Comparison of ENCODE assay signal across 29 cellular contexts in the genomic region with DNA sequence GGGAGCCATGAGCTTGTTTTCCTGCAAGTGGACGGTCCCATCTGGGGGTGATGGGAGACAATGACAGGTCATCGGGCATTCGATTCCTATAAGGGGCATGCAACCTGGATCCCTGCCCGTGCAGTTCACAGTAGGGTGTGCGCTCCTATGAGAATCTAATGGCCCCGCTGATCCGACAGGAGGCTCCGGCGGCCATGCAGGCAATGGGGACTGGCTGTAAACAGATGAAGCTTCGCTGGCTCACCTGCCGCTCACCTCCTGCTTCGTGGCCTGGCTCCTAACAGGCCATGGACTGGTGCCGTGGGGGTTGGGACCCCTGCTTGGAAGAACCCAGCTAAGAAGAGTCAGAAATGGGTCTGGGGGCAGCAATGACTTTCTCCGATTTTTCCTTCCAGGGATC. TPM values are rescaled to one million over a fixed set of nuclear protein-coding genes. Genes with fewer than 3 reads are reported as not detected.
"Had no signal": no experiment of that assay in that cellular context is flagged by ENCODE, and none has a peak within 500 bp of the region (broad histone marks: within the 10 kb centered on the region; RNA-seq: fewer than 3 reads in every experiment).

No MANE protein-coding gene starts in this region.

- H3K4me3 Mint-ChIP-seq: mesothelial cell of epicardium; naive B cell; nephron progenitor cell; stimulated activated effector memory CD8-positive, alpha-beta T cell treated with anti-CD3 and anti-CD28 coated beads, Interleukin-12 subunit alpha, Interleukin-12 subunit beta, amount 100 ng/mL, for 72 hours had no signal

- H3K36me3 ChIP-seq: gastrocnemius medialis, pancreas, suprapubic skin, thyroid gland had no signal

- H3K27ac Mint-ChIP-seq: mesothelial cell of epicardium; naive B cell; nephron progenitor cell; stimulated activated effector memory CD8-positive, alpha-beta T cell treated with anti-CD3 and anti-CD28 coated beads, Interleukin-12 subunit alpha, Interleukin-12 subunit beta, amount 100 ng/mL, for 72 hours had no signal

- H3K4me1 Mint-ChIP-seq: mesothelial cell of epicardium; naive B cell; nephron progenitor cell; stimulated activated effector memory CD8-positive, alpha-beta T cell treated with anti-CD3 and anti-CD28 coated beads, Interleukin-12 subunit alpha, Interleukin-12 subunit beta, amount 100 ng/mL, for 72 hours had no signal

- H3K27me3 ChIP-seq: pancreas, thyroid gland had no signal

- DNase-seq: caudate nucleus; cerebellar nuclear complex; cortex of kidney; foreskin fibroblast; gastrocnemius medialis; mesenchymal stem cell; mucosa of descending colon; naive B cell; nephron progenitor cell; occipital lobe; pancreas; stimulated activated CD4-positive, alpha-beta T cell treated with anti-CD3 and anti-CD28 coated beads, Interleukin-2, amount 100 ng/mL, for 24 hours; stimulated activated CD4-positive, alpha-beta T cell treated with anti-CD3 and anti-CD28 coated beads, Interleukin-4, amount 100 ng/mL, for 24 hours; stimulated activated naive CD8-positive, alpha-beta T cell treated with anti-CD3 and anti-CD28 coated beads, Interleukin-15, Interleukin-2, amounts not matched to agents 100 U/mL and 50 U/mL, for 24 hours; thyroid gland; trophoblast cell had no signal

- H3K9me3 ChIP-seq: gastrocnemius medialis, mucosa of descending colon, pancreas, suprapubic skin, thyroid gland had no signal

- H3K4me3 ChIP-seq: gastrocnemius medialis, mucosa of descending colon, pancreas, smooth muscle cell, suprapubic skin, thyroid gland had no signal

- H3K9me3 Mint-ChIP-seq: mesothelial cell of epicardium; naive B cell; stimulated activated effector memory CD8-positive, alpha-beta T cell treated with anti-CD3 and anti-CD28 coated beads, Interleukin-12 subunit alpha, Interleukin-12 subunit beta, amount 100 ng/mL, for 72 hours had no signal

- H3K4me1 ChIP-seq: gastrocnemius medialis, pancreas, suprapubic skin, thyroid gland had no signal

- ATAC-seq: gastrocnemius medialis; mucosa of descending colon; pancreas; sciatic nerve; stimulated activated effector memory CD8-positive, alpha-beta T cell treated with anti-CD3 and anti-CD28 coated beads, Interleukin-12 subunit alpha, Interleukin-12 subunit beta, amount 100 ng/mL, for 72 hours had no signal

- H3K27ac ChIP-seq: gastrocnemius medialis, pancreas, suprapubic skin, thyroid gland had no signal

- H3K36me3 Mint-ChIP-seq: mesothelial cell of epicardium; naive B cell; stimulated activated effector memory CD8-positive, alpha-beta T cell treated with anti-CD3 and anti-CD28 coated beads, Interleukin-12 subunit alpha, Interleukin-12 subunit beta, amount 100 ng/mL, for 72 hours had no signal

RNA-seq across cellular contexts. Expression of a gene that starts 21.0 kb away (rescaled TPM):
- total RNA-seq: dermis microvascular lymphatic vessel endothelial cell, gastrocnemius medialis, glomerular endothelial cell, lung microvascular endothelial cell, mesothelial cell of epicardium, mucosa of descending colon, occipital lobe, pancreas, progenitor cell of endocrine pancreas, sciatic nerve, thyroid gland, urinary bladder had no signal
- polyA plus RNA-seq: esophagus, keratinocyte, pancreas, smooth muscle cell, urinary bladder had no signal

RNA-seq across cellular contexts. Expression of a gene that starts 36.6 kb away (rescaled TPM):
- total RNA-seq: dermis microvascular lymphatic vessel endothelial cell, gastrocnemius medialis, glomerular endothelial cell, lung microvascular endothelial cell, mesothelial cell of epicardium, mucosa of descending colon, occipital lobe, pancreas, progenitor cell of endocrine pancreas, sciatic nerve, smooth muscle cell, thyroid gland, urinary bladder had no signal
- polyA plus RNA-seq: esophagus, keratinocyte, pancreas, urinary bladder had no signal

RNA-seq across cellular contexts. Expression of a gene that starts 56.8 kb away (rescaled TPM):
- total RNA-seq: dermis microvascular lymphatic vessel endothelial cell, gastrocnemius medialis, glomerular endothelial cell, lower leg skin, lung microvascular endothelial cell, mesothelial cell of epicardium, mucosa of descending colon, occipital lobe, pancreas, progenitor cell of endocrine pancreas, sciatic nerve, smooth muscle cell, suprapubic skin, thyroid gland, urinary bladder had no signal
- polyA plus RNA-seq: esophagus, keratinocyte, smooth muscle cell, urinary bladder had no signal
